ENCODE assay signal across 11 cellular contexts in the genomic region with DNA sequence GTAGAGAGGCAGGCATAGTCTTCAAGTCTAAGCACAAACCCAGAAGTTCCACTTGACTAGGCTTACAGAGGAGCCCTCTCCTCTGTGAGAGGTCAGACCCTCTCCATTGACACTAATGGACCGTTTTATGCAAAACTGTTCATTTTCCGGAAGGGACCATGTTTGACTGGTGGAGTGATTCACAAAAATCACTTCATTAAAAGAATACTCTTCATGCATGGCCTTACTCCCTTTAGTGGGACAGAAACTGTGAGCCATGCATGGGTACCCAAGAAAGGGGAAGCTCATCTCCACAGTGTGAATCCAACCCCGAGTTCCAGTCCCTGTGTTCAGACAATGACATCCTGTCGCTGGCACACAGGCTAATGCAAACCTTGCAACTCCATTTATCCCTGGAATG.
DNase-seq lines count a peak whose midpoint lies in the region; ATAC-seq and TF ChIP-seq lines count a peak whose summit lies in the region.
"Had no signal": no experiment of that assay in that cellular context is flagged by ENCODE, and none has a peak within 500 bp of the region (broad histone marks: within the 10 kb centered on the region; RNA-seq: fewer than 3 reads in every experiment).

No MANE protein-coding gene starts in this region.

- H3K36me3 ChIP-seq in gastrocnemius medialis: no peaks in the 10 kb centered on the region

- H3K9me3 Mint-ChIP-seq in activated B cell treated with CpG ODN at 0.5 μM for 24 hours: no peaks in the 10 kb centered on the region

- H3K4me3 ChIP-seq in gastrocnemius medialis: no peak overlapping the region

- no peaks in the 10 kb centered on the region for H3K27me3 ChIP-seq in gastrocnemius medialis

- POLR2A ChIA-PET in activated B cell treated with CpG ODN at 0.5 μM for 24 hours (lab: Charles Lee): interaction anchor here (1.0 kb wide), 2 partner anchors 328 to 330 kb away, joined by 4 to 6 read pairs; no protein-coding TSS in a partner anchor

- DNase-seq in activated B cell treated with CpG ODN at 0.5 μM for 24 hours: no peak
- no peak for DNase-seq in DMS114 treated with DMSO at 0.1 percent for 48 hours (lab: John Stamatoyannopoulos, UW; ENCODE audit: unreplicated experiment)
- no peak for DNase-seq in DMS 273 (lab: John Stamatoyannopoulos, UW; ENCODE audit: unreplicated experiment)
- no peak for DNase-seq in gastrocnemius medialis
- DNase-seq: mesendoderm, occipital lobe, substantia nigra had no signal

- CTCF ChIA-PET in activated B cell treated with CpG ODN at 0.5 μM for 24 hours (lab: Charles Lee): interaction anchor here (0.7 to 1.6 kb wide), 4 partner anchors 16 to 337 kb away, joined by 3 to 4 read pairs (median 4); no protein-coding TSS in a partner anchor

- TF ChIP-seq CTCF in activated B cell treated with CpG ODN at 0.5 μM for 24 hours (IDR thresholded peaks at IDR 0.05): no peak
- TF ChIP-seq CTCF in gastrocnemius medialis (IDR thresholded peaks at IDR 0.05 in 4 of 5, conservative IDR thresholded peaks at IDR 0.05 in 1 of 5): no peak

- peaks cover 51% of the 10 kb centered on the region for H3K4me1 Mint-ChIP-seq in activated B cell treated with CpG ODN at 0.5 μM for 24 hours

- H3K4me1 ChIP-seq in gastrocnemius medialis: no peaks in the 10 kb centered on the region

- H3K27me3 Mint-ChIP-seq in activated B cell treated with CpG ODN at 0.5 μM for 24 hours: no peaks in the 10 kb centered on the region

- no peaks in the 10 kb centered on the region for H3K36me3 Mint-ChIP-seq in activated B cell treated with CpG ODN at 0.5 μM for 24 hours (ENCODE audit: low read depth)

- peak overlapping the region; percentile 81 for H3K4me3 Mint-ChIP-seq in activated B cell treated with CpG ODN at 0.5 μM for 24 hours

- intact Hi-C loops in activated B cell treated with CpG ODN at 0.5 μM for 24 hours (cut with micrococcal nuclease): loop anchor here (1.0 to 5.0 kb wide), 6 partner anchors 8 to 354 kb away; a partner anchor contains a TSS
- intact Hi-C loops in gastrocnemius medialis (cut with DNase I; ENCODE audit: low total_unique reads): no loop called here

- H3K27ac ChIP-seq in gastrocnemius medialis: no peak overlapping the region

- peak; percentile 86 for ATAC-seq in GM18505 (IDR thresholded peaks at IDR 0.05; ENCODE audit: unreplicated experiment)
- peak; percentile 51 for ATAC-seq in GM21515 (IDR thresholded peaks at IDR 0.05; ENCODE audit: unreplicated experiment)
- ATAC-seq in HG03095 (IDR thresholded peaks at IDR 0.05; ENCODE audit: unreplicated experiment): peak; percentile 72
- ATAC-seq in activated B cell treated with CpG ODN at 0.5 μM for 24 hours (ENCODE audit: low read depth): peak; percentile 82
- no peak for ATAC-seq in HG03108 (IDR thresholded peaks at IDR 0.05; ENCODE audit: unreplicated experiment)
- no peak for ATAC-seq in gastrocnemius medialis

- H3K27ac Mint-ChIP-seq in activated B cell treated with CpG ODN at 0.5 μM for 24 hours: peak overlapping the region; percentile 65

- H3K9me3 ChIP-seq in gastrocnemius medialis: no peaks in the 10 kb centered on the region

- in situ Hi-C loops in gastrocnemius medialis (cut with MboI; ENCODE audit: low sequenced_read_pairs in 4 of 4): no loop called here

- TF ChIP-seq POLR2A in GM18505 (IDR thresholded peaks at IDR 0.05; ENCODE audit: borderline replicate concordance, extremely low read depth, insufficient read depth, insufficient read length): no peak
- TF ChIP-seq POLR2A in gastrocnemius medialis (IDR thresholded peaks at IDR 0.05): no peak

Comparison
In these comparisons a context has a peak if more than half of its experiments do, and no peak if none do; other contexts are left out.
1. ATAC-seq: peak in GM18505 (single experiment), GM21515 (single experiment), HG03095 (single experiment) and activated B cell treated with CpG ODN at 0.5 μM for 24 hours (single experiment); none in HG03108 (single experiment) and gastrocnemius medialis (0 of 2).